22 cellular contexts compared by ENCODE assay signal in genomic region chr12:56010112-56010570, GRCh38. TPM values are rescaled to one million over a fixed set of nuclear protein-coding genes. Genes with fewer than 3 reads are reported as not detected.
A peak's percentile ranks its signal among the peaks of the same experiment; 100 is the strongest.
DNase-seq lines count a peak whose midpoint lies in the region; ATAC-seq, FAIRE-seq and TF ChIP-seq lines count a peak whose summit lies in the region.
"Had no signal": no experiment of that assay in that cellular context is flagged by ENCODE, and none has a peak within 500 bp of the region (broad histone marks: within the 10 kb centered on the region; RNA-seq: fewer than 3 reads in every experiment).

No MANE protein-coding gene starts in this region.

- H3K27me3 Mint-ChIP-seq in activated naive CD4-positive, alpha-beta T cell treated with anti-CD3 and anti-CD28 coated beads, Interleukin-2, amount 50 U/mL, for 24 hours: no peaks in the 10 kb centered on the region
- peaks cover 5% of the 10 kb centered on the region for H3K27me3 Mint-ChIP-seq in brain
- H3K27me3 Mint-ChIP-seq: activated CD4-positive, alpha-beta memory T cell treated with anti-CD3 and anti-CD28 coated beads, Interleukin-2, amount 10 ng/mL, durations not matched to agents 7 days and 5 days; central memory CD8-positive, alpha-beta T cell; stimulated activated naive CD8-positive, alpha-beta T cell treated with anti-CD3 and anti-CD28 coated beads, Interleukin-15, amount 100 ng/mL, for 72 hours; T-cell had no signal

- no peak for DNase-seq in activated naive CD4-positive, alpha-beta T cell treated with anti-CD3 and anti-CD28 coated beads, Interleukin-2, amount 50 U/mL, for 72 hours (ENCODE audit: low spot score in 2 of 2)
- DNase-seq in small intestine: peak; percentile 35
- no peak for DNase-seq in stimulated activated CD4-positive, alpha-beta T cell treated with anti-CD3 and anti-CD28 coated beads, Interleukin-2, amount 100 ng/mL, for 48 hours
- DNase-seq: activated CD4-positive, alpha-beta memory T cell treated with anti-CD3 and anti-CD28 coated beads, Interleukin-2, amount 10 ng/mL, durations not matched to agents 7 days and 5 days; amygdala; effector CD8-positive, alpha-beta T cell; heart right ventricle; mesenchymal stem cell; MM.1S; NCI-H2029; NCI-H446; stimulated activated naive CD8-positive, alpha-beta T cell treated with anti-CD3 and anti-CD28 coated beads, Interleukin-15, amount 100 ng/mL, for 72 hours; T-cell had no signal

- peaks cover 0 to 7% of the 10 kb centered on the region in 2 donors for H3K4me1 ChIP-seq in small intestine (ENCODE audit: control insufficient read depth in 2 of 2, insufficient read depth in 1 of 2, low read depth in 1 of 2, low read length in 1 of 2)

- H3K4me1 Mint-ChIP-seq in activated naive CD4-positive, alpha-beta T cell treated with anti-CD3 and anti-CD28 coated beads, Interleukin-2, amount 50 U/mL, for 24 hours: peaks cover 20% of the 10 kb centered on the region
- peaks cover 26% of the 10 kb centered on the region for H3K4me1 Mint-ChIP-seq in brain

- H3K27ac ChIP-seq in small intestine (ENCODE audit: low read depth in 1 of 2, low read length in 1 of 2): no peak overlapping the region
- H3K27ac ChIP-seq: BLaER1 treated with 17β-estradiol and CSF1 and Interleukin-3, amounts not matched to agents 10 nM and 100 nM; heart right ventricle; VCaP had no signal

- peak overlapping the region; percentile 28 for H3K4me3 Mint-ChIP-seq in activated naive CD4-positive, alpha-beta T cell treated with anti-CD3 and anti-CD28 coated beads, Interleukin-2, amount 50 U/mL, for 24 hours
- H3K4me3 Mint-ChIP-seq in brain: peak overlapping the region in 4 of 5 experiments; percentile 31 to 64 (median 50)
- H3K4me3 Mint-ChIP-seq: activated CD4-positive, alpha-beta memory T cell treated with anti-CD3 and anti-CD28 coated beads, Interleukin-2, amount 10 ng/mL, durations not matched to agents 7 days and 5 days; central memory CD8-positive, alpha-beta T cell; T-cell had no signal

- no peaks in the 10 kb centered on the region for H3K9me3 ChIP-seq in small intestine (ENCODE audit: control insufficient read depth, low read depth)
- H3K9me3 ChIP-seq: BLaER1 treated with 17β-estradiol and CSF1 and Interleukin-3, amounts not matched to agents 10 nM and 100 nM; heart right ventricle had no signal

- H3K36me3 Mint-ChIP-seq in activated naive CD4-positive, alpha-beta T cell treated with anti-CD3 and anti-CD28 coated beads, Interleukin-2, amount 50 U/mL, for 24 hours: no peaks in the 10 kb centered on the region
- peaks cover 0 to 4% of the 10 kb centered on the region in 2 donors for H3K36me3 Mint-ChIP-seq in activated naive CD4-positive, alpha-beta T cell treated with anti-CD3 and anti-CD28 coated beads, Interleukin-2, amount 50 U/mL, for 72 hours
- peaks cover 8% of the 10 kb centered on the region for H3K36me3 Mint-ChIP-seq in brain

- no peaks in the 10 kb centered on the region for H3K27me3 ChIP-seq in small intestine (ENCODE audit: control insufficient read depth in 2 of 2, insufficient read depth in 2 of 2, low read length in 2 of 2)
- H3K27me3 ChIP-seq: BLaER1 treated with 17β-estradiol and CSF1 and Interleukin-3, amounts not matched to agents 10 nM and 100 nM; heart right ventricle had no signal

- no peak for FAIRE-seq in small intestine (lab: Jason Lieb, UNC)
- FAIRE-seq: islet of Langerhans, urothelium cell line had no signal

- no peak overlapping the region for H3K4me3 ChIP-seq in small intestine (ENCODE audit: low read depth in 1 of 2, low read length in 2 of 2)
- H3K4me3 ChIP-seq: BLaER1 treated with 17β-estradiol and CSF1 and Interleukin-3, amounts not matched to agents 10 nM and 100 nM; heart right ventricle had no signal

- no peaks in the 10 kb centered on the region for H3K36me3 ChIP-seq in small intestine (ENCODE audit: control insufficient read depth in 2 of 2, insufficient read depth in 2 of 2, low read length in 2 of 2)

- WGBS in small intestine, 3 donors: 26 to 48% (median 43%) methylated on average over 2 of the region's 2 CpGs

- no peak for ATAC-seq in activated naive CD4-positive, alpha-beta T cell treated with anti-CD3 and anti-CD28 coated beads, Interleukin-2, amount 50 U/mL, for 72 hours
- no peak for ATAC-seq in HG03039 (IDR thresholded peaks at IDR 0.05; ENCODE audit: unreplicated experiment)
- ATAC-seq: heart right ventricle; Right ventricle myocardium inferior; stimulated activated naive CD8-positive, alpha-beta T cell treated with anti-CD3 and anti-CD28 coated beads, Interleukin-15, amount 100 ng/mL, for 72 hours; T-cell had no signal

- no peaks in the 10 kb centered on the region for H3K9me3 Mint-ChIP-seq in activated naive CD4-positive, alpha-beta T cell treated with anti-CD3 and anti-CD28 coated beads, Interleukin-2, amount 50 U/mL, for 24 hours
- no peaks in the 10 kb centered on the region for H3K9me3 Mint-ChIP-seq in activated naive CD4-positive, alpha-beta T cell treated with anti-CD3 and anti-CD28 coated beads, Interleukin-2, amount 50 U/mL, for 72 hours
- peaks cover 0 to 3% (median 0%) of the 10 kb centered on the region in 5 experiments for H3K9me3 Mint-ChIP-seq in brain
- H3K9me3 Mint-ChIP-seq: activated CD4-positive, alpha-beta memory T cell treated with anti-CD3 and anti-CD28 coated beads, Interleukin-2, amount 10 ng/mL, durations not matched to agents 7 days and 5 days; central memory CD8-positive, alpha-beta T cell; stimulated activated naive CD8-positive, alpha-beta T cell treated with anti-CD3 and anti-CD28 coated beads, Interleukin-15, amount 100 ng/mL, for 72 hours; T-cell had no signal

- no peak overlapping the region for H3K27ac Mint-ChIP-seq in activated naive CD4-positive, alpha-beta T cell treated with anti-CD3 and anti-CD28 coated beads, Interleukin-2, amount 50 U/mL, for 24 hours
- H3K27ac Mint-ChIP-seq in activated naive CD4-positive, alpha-beta T cell treated with anti-CD3 and anti-CD28 coated beads, Interleukin-2, amount 50 U/mL, for 72 hours: no peak overlapping the region
- H3K27ac Mint-ChIP-seq in brain: peak overlapping the region in 3 of 5 experiments; percentile 15 to 97 (median 51)
- H3K27ac Mint-ChIP-seq: activated CD4-positive, alpha-beta memory T cell treated with anti-CD3 and anti-CD28 coated beads, Interleukin-2, amount 10 ng/mL, durations not matched to agents 7 days and 5 days; stimulated activated naive CD8-positive, alpha-beta T cell treated with anti-CD3 and anti-CD28 coated beads, Interleukin-15, amount 100 ng/mL, for 72 hours; T-cell had no signal

- TF ChIP-seq CTCF in brain (conservative IDR thresholded peaks at IDR 0.05): no peak

RNA-seq across cellular contexts. Expression of gene IKZF4, which starts 10.7 kb away (rescaled TPM):
- 10 to 100 TPM; 17.0 to 19.5 TPM for total RNA-seq in activated naive CD4-positive, alpha-beta T cell treated with anti-CD3 and anti-CD28 coated beads, Interleukin-2, amount 50 U/mL, for 72 hours
- polyA plus RNA-seq in brain (ENCODE audit: insufficient read depth, low read depth, low replicate concordance): 6.4 TPM
- 1 to 10 TPM; 1.1 to 1.8 (median 1.3) TPM for polyA plus RNA-seq in small intestine

RNA-seq across cellular contexts. Expression of gene SUOX, which starts 13.1 kb away (rescaled TPM):
- 10 to 100 TPM in 1 of 2 donors, 1 to 10 TPM in 1; 5.7 to 15.5 TPM for total RNA-seq in activated naive CD4-positive, alpha-beta T cell treated with anti-CD3 and anti-CD28 coated beads, Interleukin-2, amount 50 U/mL, for 72 hours
- 18.4 TPM for polyA plus RNA-seq in brain (ENCODE audit: insufficient read depth, low read depth, low replicate concordance)
- 10 to 100 TPM in 2 of 3 donors, 1 to 10 TPM in 1; 7.3 to 13.9 (median 13.4) TPM for polyA plus RNA-seq in small intestine

RNA-seq across cellular contexts. Expression of gene RPS26, which starts 31.6 kb away (rescaled TPM):
- 10 to 100 TPM; 47.4 to 49.0 TPM for total RNA-seq in activated naive CD4-positive, alpha-beta T cell treated with anti-CD3 and anti-CD28 coated beads, Interleukin-2, amount 50 U/mL, for 72 hours
- 755 TPM for polyA plus RNA-seq in brain (ENCODE audit: insufficient read depth, low read depth, low replicate concordance)
- polyA plus RNA-seq in small intestine: 1,000 to 10,000 TPM; 1,020 to 1,993 (median 1,332) TPM

RNA-seq across cellular contexts. Expression of gene RAB5B, which starts 36.3 kb away (rescaled TPM):
- total RNA-seq in activated naive CD4-positive, alpha-beta T cell treated with anti-CD3 and anti-CD28 coated beads, Interleukin-2, amount 50 U/mL, for 72 hours: 10 to 100 TPM; 43.1 to 51.8 TPM
- polyA plus RNA-seq in brain (ENCODE audit: insufficient read depth, low read depth, low replicate concordance): 156 TPM
- polyA plus RNA-seq in small intestine: 10 to 100 TPM; 45.8 to 49.4 (median 47.5) TPM

RNA-seq across cellular contexts. Expression of gene CDK2, which starts 43.5 kb away (rescaled TPM):
- total RNA-seq in activated naive CD4-positive, alpha-beta T cell treated with anti-CD3 and anti-CD28 coated beads, Interleukin-2, amount 50 U/mL, for 72 hours: 100 to 1,000 TPM; 116 to 144 TPM
- 52.2 TPM for polyA plus RNA-seq in brain (ENCODE audit: insufficient read depth, low read depth, low replicate concordance)
- 10 to 100 TPM in 1 of 3 donors, 1 to 10 TPM in 2; 7.6 to 20.8 (median 9.7) TPM for polyA plus RNA-seq in small intestine

Comparison
In these comparisons a context has a peak if more than half of its experiments do, and no peak if none do; other contexts are left out.
1. H3K27ac Mint-ChIP-seq: peak in brain (3 of 5); none in activated naive CD4-positive, alpha-beta T cell treated with anti-CD3 and anti-CD28 coated beads, Interleukin-2, amount 50 U/mL, for 24 hours (single experiment) and activated naive CD4-positive, alpha-beta T cell treated with anti-CD3 and anti-CD28 coated beads, Interleukin-2, amount 50 U/mL, for 72 hours (0 of 2).